In the genomic region with DNA sequence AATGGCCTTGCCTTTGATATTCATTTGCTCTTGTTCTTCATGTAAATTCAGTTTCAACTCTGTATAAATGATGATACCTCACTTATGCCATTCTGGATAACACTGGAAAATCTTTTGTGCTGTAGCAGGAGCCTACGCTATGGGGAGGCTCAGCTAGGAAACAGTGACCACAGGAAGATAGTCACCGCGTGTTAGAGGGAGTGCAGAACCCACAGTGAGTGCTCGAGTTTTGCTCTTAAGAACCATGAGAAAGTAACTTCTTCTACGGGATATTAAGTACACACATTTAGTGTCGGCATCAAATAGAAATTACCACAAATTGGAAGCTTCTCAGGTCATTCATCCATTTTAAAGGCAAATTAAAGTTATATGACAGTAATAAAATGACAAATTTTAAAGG, we compare ENCODE assay signal across 30 cellular contexts.
"Had no signal": no experiment of that assay in that cellular context is flagged by ENCODE, and none has a peak within 500 bp of the region (broad histone marks: within the 10 kb centered on the region; RNA-seq: fewer than 3 reads in every experiment).

No MANE protein-coding gene starts in this region.

- H3K4me3 ChIP-seq: psoas muscle, right lobe of liver, sigmoid colon, suprapubic skin, testis, tibial artery, transverse colon, upper lobe of right lung, uterus had no signal

- H3K9ac ChIP-seq: parathyroid adenoma had no signal

- H3K27me3 Mint-ChIP-seq: naive B cell; natural killer cell treated with Interleukin-12 subunit alpha and Interleukin-12 subunit beta and Interleukin-15 and Interleukin-18, amount 100 ng/mL, for 72 hours; stimulated activated memory B cell treated with anti-CD40 and anti-IgM and Interleukin-4, amounts not matched to agents 10 μg/mL and 1 μg/mL and 100 μg/mL, for 72 hours; stimulated activated naive CD8-positive, alpha-beta T cell treated with anti-CD3 and anti-CD28 coated beads, Interleukin-15, amount 100 ng/mL, for 72 hours had no signal

- H3K9me3 Mint-ChIP-seq: natural killer cell treated with Interleukin-12 subunit alpha and Interleukin-12 subunit beta and Interleukin-15 and Interleukin-18, amount 100 ng/mL, for 72 hours; type B pancreatic cell had no signal

- H3K4me3 Mint-ChIP-seq: naive B cell; naive thymus-derived CD8-positive, alpha-beta T cell; natural killer cell treated with Interleukin-12 subunit alpha and Interleukin-12 subunit beta and Interleukin-15 and Interleukin-18, amount 100 ng/mL, for 72 hours; stimulated activated memory B cell treated with anti-CD40 and anti-IgM and Interleukin-4, amounts not matched to agents 10 μg/mL and 1 μg/mL and 100 μg/mL, for 72 hours; stimulated activated naive CD8-positive, alpha-beta T cell treated with anti-CD3 and anti-CD28 coated beads, Interleukin-15, amount 100 ng/mL, for 72 hours; type B pancreatic cell had no signal

- H3K27ac ChIP-seq: neutrophil, parathyroid adenoma, psoas muscle, right lobe of liver, sigmoid colon, suprapubic skin, testis, tibial artery, transverse colon, upper lobe of right lung, uterus had no signal

- ATAC-seq: naive thymus-derived CD8-positive, alpha-beta T cell; psoas muscle; right cardiac atrium; right lobe of liver; stimulated activated memory B cell treated with anti-CD40 and anti-IgM and Interleukin-4, amounts not matched to agents 10 μg/mL and 1 μg/mL and 100 μg/mL, for 72 hours; stimulated activated naive CD8-positive, alpha-beta T cell treated with anti-CD3 and anti-CD28 coated beads, Interleukin-15, amount 100 ng/mL, for 72 hours; stimulated activated naive CD8-positive, alpha-beta T cell treated with anti-CD3 and anti-CD28 coated beads, Interleukin-15, Interleukin-2, amounts not matched to agents 100 U/mL and 50 U/mL, for 24 hours; upper lobe of right lung had no signal

- H3K27me3 ChIP-seq: neutrophil, right lobe of liver, suprapubic skin, testis, tibial artery, transverse colon, upper lobe of right lung, uterus had no signal

- DNase-seq: naive B cell; naive thymus-derived CD8-positive, alpha-beta T cell; nucleus accumbens; posterior cingulate gyrus; psoas muscle; right cardiac atrium; right lobe of liver; sigmoid colon; small intestine; stimulated activated CD4-positive, alpha-beta T cell treated with anti-CD3 and anti-CD28 coated beads, Interleukin-15, amount 100 ng/mL, for 24 hours; stimulated activated CD4-positive, alpha-beta T cell treated with anti-CD3 and anti-CD28 coated beads, Interleukin-2, amount 100 ng/mL, for 24 hours; stimulated activated CD4-positive, alpha-beta T cell treated with anti-CD3 and anti-CD28 coated beads, Interleukin-2, amount 100 ng/mL, for 48 hours; stimulated activated CD4-positive, alpha-beta T cell treated with anti-CD3 and anti-CD28 coated beads, Interleukin-4, amount 100 ng/mL, for 4 hours; stimulated activated CD8-positive, alpha-beta memory T cell treated with anti-CD3 and anti-CD28 coated beads, Interleukin-4, amount 100 ng/mL, for 48 hours; stimulated activated naive CD4-positive, alpha-beta T cell; stimulated activated naive CD8-positive, alpha-beta T cell treated with anti-CD3 and anti-CD28 coated beads, Interleukin-15, amount 100 ng/mL, for 72 hours; stimulated activated naive CD8-positive, alpha-beta T cell treated with anti-CD3 and anti-CD28 coated beads, Interleukin-15, Interleukin-2, amounts not matched to agents 100 U/mL and 50 U/mL, for 24 hours; substantia nigra; testis; tibial artery; transverse colon; upper lobe of right lung; uterus had no signal

- H3K27ac Mint-ChIP-seq: naive B cell; naive thymus-derived CD8-positive, alpha-beta T cell; natural killer cell treated with Interleukin-12 subunit alpha and Interleukin-12 subunit beta and Interleukin-15 and Interleukin-18, amount 100 ng/mL, for 72 hours; progenitor cell of endocrine pancreas; stimulated activated memory B cell treated with anti-CD40 and anti-IgM and Interleukin-4, amounts not matched to agents 10 μg/mL and 1 μg/mL and 100 μg/mL, for 72 hours; stimulated activated naive CD8-positive, alpha-beta T cell treated with anti-CD3 and anti-CD28 coated beads, Interleukin-15, amount 100 ng/mL, for 72 hours; type B pancreatic cell had no signal

- H3K79me2 ChIP-seq: parathyroid adenoma had no signal

- FAIRE-seq: small intestine had no signal

- H2AFZ ChIP-seq: parathyroid adenoma had no signal

- H3K36me3 Mint-ChIP-seq: naive B cell; naive thymus-derived CD8-positive, alpha-beta T cell; natural killer cell treated with Interleukin-12 subunit alpha and Interleukin-12 subunit beta and Interleukin-15 and Interleukin-18, amount 100 ng/mL, for 72 hours; stimulated activated memory B cell treated with anti-CD40 and anti-IgM and Interleukin-4, amounts not matched to agents 10 μg/mL and 1 μg/mL and 100 μg/mL, for 72 hours; type B pancreatic cell had no signal

- H3K36me3 ChIP-seq: neutrophil, right lobe of liver, sigmoid colon, suprapubic skin, tibial artery, transverse colon, upper lobe of right lung, uterus had no signal

- H3K4me1 Mint-ChIP-seq: naive thymus-derived CD8-positive, alpha-beta T cell; stimulated activated memory B cell treated with anti-CD40 and anti-IgM and Interleukin-4, amounts not matched to agents 10 μg/mL and 1 μg/mL and 100 μg/mL, for 72 hours; stimulated activated naive CD8-positive, alpha-beta T cell treated with anti-CD3 and anti-CD28 coated beads, Interleukin-15, amount 100 ng/mL, for 72 hours had no signal

- H3K4me1 ChIP-seq: parathyroid adenoma, psoas muscle, right lobe of liver, sigmoid colon, suprapubic skin, testis, tibial artery, transverse colon, upper lobe of right lung, uterus had no signal

- H3K9me3 ChIP-seq: neutrophil, right lobe of liver, sigmoid colon, suprapubic skin, testis, tibial artery, transverse colon, upper lobe of right lung, uterus had no signal
